Comparison of ENCODE assay signal across 40 cellular contexts in genomic region chr16:88848557-88848956, GRCh38. TPM values are rescaled to one million over a fixed set of nuclear protein-coding genes. Genes with fewer than 3 reads are reported as not detected.
"Had no signal": no experiment of that assay in that cellular context is flagged by ENCODE, and none has a peak within 500 bp of the region (broad histone marks: within the 10 kb centered on the region; RNA-seq: fewer than 3 reads in every experiment).

No MANE protein-coding gene starts in this region.

- FAIRE-seq: astrocyte, TTC549 had no signal

- H3K27me3 Mint-ChIP-seq: activated B cell treated with CpG ODN at 0.5 μM for 24 hours; activated CD4-positive, alpha-beta memory T cell treated with anti-CD3 and anti-CD28 coated beads for 36 hours; activated CD4-positive, alpha-beta T cell treated with anti-CD3 and anti-CD28 coated beads, Interleukin-2, amount 10 ng/mL, durations not matched to agents 24 days and 14 days; activated CD8-positive, alpha-beta T cell treated with anti-CD3 and anti-CD28 coated beads for 36 hours; activated naive CD8-positive, alpha-beta T cell treated with anti-CD3 and anti-CD28 coated beads for 36 hours; activated T-helper 17 cell treated with anti-CD3 and anti-CD28 coated beads, Interleukin-2, amount 50 U/mL, for 72 hours had no signal

- H3K36me3 Mint-ChIP-seq: activated CD4-positive, alpha-beta memory T cell treated with anti-CD3 and anti-CD28 coated beads for 36 hours; activated naive CD4-positive, alpha-beta T cell treated with anti-CD3 and anti-CD28 coated beads, Interleukin-2, amount 50 U/mL, for 72 hours; activated naive CD8-positive, alpha-beta T cell treated with anti-CD3 and anti-CD28 coated beads for 36 hours had no signal

- H3K27ac ChIP-seq: adrenal gland, body of pancreas, brain microvascular endothelial cell, breast epithelium, VCaP had no signal

- H3K9me3 ChIP-seq: adrenal gland, body of pancreas, breast epithelium had no signal

- H3K36me3 ChIP-seq: brain microvascular endothelial cell, breast epithelium had no signal

- ATAC-seq: activated CD8-positive, alpha-beta T cell treated with anti-CD3 and anti-CD28 coated beads for 36 hours; activated naive CD4-positive, alpha-beta T cell treated with anti-CD3 and anti-CD28 coated beads, Interleukin-2, amount 50 U/mL, for 72 hours; activated T-cell treated with anti-CD3 and anti-CD28 coated beads, Interleukin-2, amount 50 U/mL, for 4 hours; activated T-cell treated with anti-CD3 and anti-CD28 coated beads, Interleukin-2, amount 50 U/mL, for 72 hours; activated T-helper 17 cell treated with anti-CD3 and anti-CD28 coated beads, Interleukin-2, amount 50 U/mL, for 72 hours; body of pancreas had no signal

- H3K4me1 Mint-ChIP-seq: activated T-helper 17 cell treated with anti-CD3 and anti-CD28 coated beads, Interleukin-2, amount 50 U/mL, for 72 hours had no signal

- H3K4me3 ChIP-seq: adrenal gland, body of pancreas, breast epithelium had no signal

- H3K9me3 Mint-ChIP-seq: activated B cell treated with CpG ODN at 0.5 μM for 24 hours; activated CD4-positive, alpha-beta memory T cell treated with anti-CD3 and anti-CD28 coated beads for 36 hours; activated CD4-positive, alpha-beta T cell treated with anti-CD3 and anti-CD28 coated beads, Interleukin-2, amount 10 ng/mL, durations not matched to agents 24 days and 14 days; activated CD8-positive, alpha-beta T cell treated with anti-CD3 and anti-CD28 coated beads for 36 hours; activated naive CD4-positive, alpha-beta T cell treated with anti-CD3 and anti-CD28 coated beads for 36 hours; activated naive CD4-positive, alpha-beta T cell treated with anti-CD3 and anti-CD28 coated beads, Interleukin-2, amount 50 U/mL, for 72 hours; activated naive CD8-positive, alpha-beta T cell treated with anti-CD3 and anti-CD28 coated beads for 36 hours; activated T-cell treated with anti-CD3 and anti-CD28 coated beads, Interleukin-2, amount 50 U/mL, for 4 hours; activated T-cell treated with anti-CD3 and anti-CD28 coated beads, Interleukin-2, amount 50 U/mL, for 72 hours; activated T-helper 1 cell treated with anti-CD3 and anti-CD28 coated beads, Interleukin-12 subunit alpha, Interleukin-12 subunit beta, Interleukin-2, Interleukin-4 antibody, amounts not matched to agents 30 ng/mL and 10 ng/mL and 1 ng/mL, durations not matched to agents 14 hours and 24 hours and 36 hours; activated T-helper 17 cell treated with anti-CD3 and anti-CD28 coated beads, Interleukin-2, amount 50 U/mL, for 72 hours; T-helper 1 cell treated with Interleukin-12 subunit alpha and Interleukin-12 subunit beta and Interleukin-4 antibody, amounts not matched to agents 30 μg/mL and 1 μg/mL, for 36 hours; T-helper 2 cell treated with Interferon-gamma antibody and Interleukin-4, amounts not matched to agents 5 μg/mL and 100 μg/mL, for 36 hours had no signal

- DNase-seq: activated B cell treated with CpG ODN at 0.5 μM for 24 hours; activated CD4-positive, alpha-beta memory T cell treated with anti-CD3 and anti-CD28 coated beads for 36 hours; activated CD4-positive, alpha-beta T cell treated with anti-CD3 and anti-CD28 coated beads for 4 hours; activated CD4-positive, alpha-beta T cell treated with anti-CD3 and anti-CD28 coated beads, Interleukin-2, amount 10 ng/mL, durations not matched to agents 24 days and 14 days; activated CD4-positive, alpha-beta T cell treated with anti-CD3 and anti-CD28 coated beads, Interleukin-2, amount 50 U/mL, for 1 hour; activated CD4-positive, alpha-beta T cell treated with anti-CD3 and anti-CD28 coated beads, Interleukin-2, amount 50 U/mL, for 4 hours; activated CD4-positive, CD25-positive, alpha-beta regulatory T cell treated with anti-CD3 and anti-CD28 coated beads, Interleukin-2, amount 50 U/mL, for 72 hours; activated CD8-positive, alpha-beta memory T cell treated with anti-CD3 and anti-CD28 coated beads, Interleukin-2, amount 50 U/mL, for 4 hours; activated CD8-positive, alpha-beta T cell treated with anti-CD3 and anti-CD28 coated beads for 36 hours; activated effector memory CD4-positive, alpha-beta T cell treated with anti-CD3 and anti-CD28 coated beads, Interleukin-2, amount 50 U/mL, for 16 hours; activated gamma-delta T cell treated with Interleukin-2 at 50 U/mL for 16 hours; activated naive CD4-positive, alpha-beta T cell; activated naive CD4-positive, alpha-beta T cell treated with anti-CD3 and anti-CD28 coated beads for 36 hours; activated naive CD4-positive, alpha-beta T cell treated with anti-CD3 and anti-CD28 coated beads, Interleukin-2, amount 50 U/mL, for 16 hours; activated naive CD8-positive, alpha-beta T cell treated with anti-CD3 and anti-CD28 coated beads for 36 hours; activated T-cell treated with anti-CD3 and anti-CD28 coated beads for 4 hours; activated T-cell treated with anti-CD3 and anti-CD28 coated beads, Interleukin-2, amount 50 U/mL, for 1 hour; activated T-cell treated with anti-CD3 and anti-CD28 coated beads, Interleukin-2, amount 50 U/mL, for 4 hours; activated T-cell treated with anti-CD3 and anti-CD28 coated beads, Interleukin-2, amount 50 U/mL, for 72 hours; adrenal gland; amniotic stem cell; aorta; body of pancreas; brain microvascular endothelial cell; central memory CD4-positive, alpha-beta T cell; SW 1271; T-helper 1 cell; T-helper 2 cell; T-helper 9 cell had no signal

- H3K27ac Mint-ChIP-seq: activated B cell treated with CpG ODN at 0.5 μM for 24 hours; activated CD4-positive, alpha-beta memory T cell treated with anti-CD3 and anti-CD28 coated beads for 36 hours; activated CD4-positive, alpha-beta T cell treated with anti-CD3 and anti-CD28 coated beads, Interleukin-2, amount 10 ng/mL, durations not matched to agents 24 days and 14 days; activated CD8-positive, alpha-beta T cell treated with anti-CD3 and anti-CD28 coated beads for 36 hours; activated naive CD4-positive, alpha-beta T cell treated with anti-CD3 and anti-CD28 coated beads for 36 hours; activated naive CD8-positive, alpha-beta T cell treated with anti-CD3 and anti-CD28 coated beads for 36 hours; activated T-cell treated with anti-CD3 and anti-CD28 coated beads, Interleukin-2, amount 50 U/mL, for 72 hours; activated T-helper 1 cell treated with anti-CD3 and anti-CD28 coated beads, Interleukin-12 subunit alpha, Interleukin-12 subunit beta, Interleukin-2, Interleukin-4 antibody, amounts not matched to agents 30 ng/mL and 10 ng/mL and 1 ng/mL, durations not matched to agents 14 hours and 24 hours and 36 hours; activated T-helper 17 cell treated with anti-CD3 and anti-CD28 coated beads, Interleukin-2, amount 50 U/mL, for 72 hours; T-helper 1 cell treated with Interleukin-12 subunit alpha and Interleukin-12 subunit beta and Interleukin-4 antibody, amounts not matched to agents 30 μg/mL and 1 μg/mL, for 36 hours; T-helper 2 cell treated with Interferon-gamma antibody and Interleukin-4, amounts not matched to agents 5 μg/mL and 100 μg/mL, for 36 hours had no signal

- H3K4me3 Mint-ChIP-seq: activated B cell treated with CpG ODN at 0.5 μM for 24 hours; activated CD4-positive, alpha-beta memory T cell treated with anti-CD3 and anti-CD28 coated beads for 36 hours; activated CD4-positive, alpha-beta T cell treated with anti-CD3 and anti-CD28 coated beads, Interleukin-2, amount 10 ng/mL, durations not matched to agents 24 days and 14 days; activated CD8-positive, alpha-beta T cell treated with anti-CD3 and anti-CD28 coated beads for 36 hours; activated naive CD4-positive, alpha-beta T cell treated with anti-CD3 and anti-CD28 coated beads for 36 hours; activated naive CD8-positive, alpha-beta T cell treated with anti-CD3 and anti-CD28 coated beads for 36 hours; activated T-cell treated with anti-CD3 and anti-CD28 coated beads, Interleukin-2, amount 50 U/mL, for 4 hours; activated T-cell treated with anti-CD3 and anti-CD28 coated beads, Interleukin-2, amount 50 U/mL, for 72 hours; activated T-helper 1 cell treated with anti-CD3 and anti-CD28 coated beads, Interleukin-12 subunit alpha, Interleukin-12 subunit beta, Interleukin-2, Interleukin-4 antibody, amounts not matched to agents 30 ng/mL and 10 ng/mL and 1 ng/mL, durations not matched to agents 14 hours and 24 hours and 36 hours; activated T-helper 17 cell treated with anti-CD3 and anti-CD28 coated beads, Interleukin-2, amount 50 U/mL, for 72 hours; T-helper 1 cell treated with Interleukin-12 subunit alpha and Interleukin-12 subunit beta and Interleukin-4 antibody, amounts not matched to agents 30 μg/mL and 1 μg/mL, for 36 hours; T-helper 2 cell treated with Interferon-gamma antibody and Interleukin-4, amounts not matched to agents 5 μg/mL and 100 μg/mL, for 36 hours had no signal

- H3K27me3 ChIP-seq: adrenal gland, body of pancreas, brain microvascular endothelial cell, breast epithelium had no signal

- H3K4me1 ChIP-seq: adrenal gland, body of pancreas, breast epithelium had no signal

RNA-seq across cellular contexts. Expression of gene PABPN1L, which starts 17.9 kb away (rescaled TPM):
- total RNA-seq: activated CD4-positive, alpha-beta memory T cell treated with anti-CD3 and anti-CD28 coated beads for 36 hours; activated CD4-positive, alpha-beta T cell treated with anti-CD3 and anti-CD28 coated beads, Interleukin-2, amount 10 ng/mL, durations not matched to agents 24 days and 14 days; activated CD8-positive, alpha-beta memory T cell treated with anti-CD3 and anti-CD28 coated beads for 36 hours; activated CD8-positive, alpha-beta T cell treated with anti-CD3 and anti-CD28 coated beads for 36 hours; activated naive CD4-positive, alpha-beta T cell treated with anti-CD3 and anti-CD28 coated beads for 36 hours; activated naive CD4-positive, alpha-beta T cell treated with anti-CD3 and anti-CD28 coated beads, Interleukin-2, amount 50 U/mL, for 72 hours; activated naive CD8-positive, alpha-beta T cell treated with anti-CD3 and anti-CD28 coated beads for 36 hours; activated T-cell treated with anti-CD3 and anti-CD28 coated beads, Interleukin-2, amount 50 U/mL, for 4 hours; activated T-cell treated with anti-CD3 and anti-CD28 coated beads, Interleukin-2, amount 50 U/mL, for 72 hours; activated T-helper 1 cell treated with anti-CD3 and anti-CD28 coated beads, Interleukin-12 subunit alpha, Interleukin-12 subunit beta, Interleukin-2, Interleukin-4 antibody, amounts not matched to agents 30 ng/mL and 10 ng/mL and 1 ng/mL, durations not matched to agents 14 hours and 24 hours and 36 hours; activated T-helper 17 cell treated with anti-CD3 and anti-CD28 coated beads, Interleukin-2, amount 50 U/mL, for 72 hours; aorta; astrocyte; body of pancreas; breast epithelium; cardiac septum had no signal
- polyA plus RNA-seq: aorta had no signal
